ENCODE assay signal across 28 cellular contexts in the genomic region with DNA sequence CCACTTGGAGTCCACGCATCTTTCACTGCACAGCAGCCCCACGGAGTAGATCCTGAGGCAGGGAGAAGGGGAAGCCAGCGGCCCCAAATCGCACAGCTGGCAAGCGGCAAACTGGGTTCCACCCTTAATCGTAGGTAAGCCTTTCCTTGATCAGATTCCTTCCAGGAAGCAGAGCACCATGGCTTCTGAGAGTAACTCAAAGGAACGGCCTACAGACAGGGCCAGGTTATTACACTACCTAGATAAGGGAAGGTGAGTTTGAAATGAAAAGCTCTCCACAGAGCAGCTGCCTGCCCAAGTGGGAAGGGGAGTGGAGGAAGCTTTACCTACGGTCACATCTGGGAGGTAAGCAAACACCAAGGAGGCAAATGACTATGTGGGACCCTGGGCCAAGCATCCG.
"Had no signal": no experiment of that assay in that cellular context is flagged by ENCODE, and none has a peak within 500 bp of the region (broad histone marks: within the 10 kb centered on the region; RNA-seq: fewer than 3 reads in every experiment).

No MANE protein-coding gene starts in this region.

- H3K4me3 ChIP-seq: heart left ventricle, left ventricle myocardium inferior, lung, neural progenitor cell, ovary, skin epidermis, spleen, suprapubic skin, thoracic aorta, tibial artery, upper lobe of right lung had no signal

- H3K27ac Mint-ChIP-seq: neural progenitor cell; progenitor cell of endocrine pancreas; stimulated activated effector memory CD8-positive, alpha-beta T cell treated with anti-CD3 and anti-CD28 coated beads, Interleukin-12 subunit alpha, Interleukin-12 subunit beta, amount 100 ng/mL, for 72 hours; stimulated activated naive CD8-positive, alpha-beta T cell treated with anti-CD3 and anti-CD28 coated beads, Interleukin-15, amount 100 ng/mL, for 72 hours had no signal

- H3K9me3 ChIP-seq: heart left ventricle, left ventricle myocardium inferior, neutrophil, ovary, spleen, suprapubic skin, thoracic aorta, tibial artery, upper lobe of right lung had no signal

- H3K27ac ChIP-seq: heart left ventricle, left ventricle myocardium inferior, neural progenitor cell, neutrophil, ovary, skin epidermis, spleen, suprapubic skin, thoracic aorta, tibial artery, upper lobe of right lung had no signal

- DNase-seq: heart left ventricle; hypothalamus; immature natural killer cell; kidney; left ventricle myocardium inferior; midbrain; naive thymus-derived CD8-positive, alpha-beta T cell; occipital lobe; ovary; retina; spleen; stimulated activated CD4-positive, alpha-beta T cell treated with anti-CD3 and anti-CD28 coated beads, Interleukin-4, amount 100 ng/mL, for 24 hours; stimulated activated naive CD4-positive, alpha-beta T cell; stimulated activated naive CD8-positive, alpha-beta T cell treated with anti-CD3 and anti-CD28 coated beads, Interleukin-15, amount 100 ng/mL, for 72 hours; tibial artery; trophoblast cell; upper lobe of right lung had no signal

- ATAC-seq: heart left ventricle; naive thymus-derived CD8-positive, alpha-beta T cell; right cardiac atrium; sciatic nerve; stimulated activated effector memory CD8-positive, alpha-beta T cell treated with anti-CD3 and anti-CD28 coated beads, Interleukin-12 subunit alpha, Interleukin-12 subunit beta, amount 100 ng/mL, for 72 hours; stimulated activated naive CD8-positive, alpha-beta T cell treated with anti-CD3 and anti-CD28 coated beads, Interleukin-15, amount 100 ng/mL, for 72 hours; upper lobe of right lung had no signal

- H3K9me3 Mint-ChIP-seq: immature natural killer cell; naive thymus-derived CD8-positive, alpha-beta T cell; nephron; neural progenitor cell; stimulated activated effector memory CD8-positive, alpha-beta T cell treated with anti-CD3 and anti-CD28 coated beads, Interleukin-12 subunit alpha, Interleukin-12 subunit beta, amount 100 ng/mL, for 72 hours; stimulated activated naive CD8-positive, alpha-beta T cell treated with anti-CD3 and anti-CD28 coated beads, Interleukin-15, amount 100 ng/mL, for 72 hours had no signal

- H3K4me3 Mint-ChIP-seq: immature natural killer cell; naive thymus-derived CD8-positive, alpha-beta T cell; nephron; neural progenitor cell; stimulated activated effector memory CD8-positive, alpha-beta T cell treated with anti-CD3 and anti-CD28 coated beads, Interleukin-12 subunit alpha, Interleukin-12 subunit beta, amount 100 ng/mL, for 72 hours; stimulated activated naive CD8-positive, alpha-beta T cell treated with anti-CD3 and anti-CD28 coated beads, Interleukin-15, amount 100 ng/mL, for 72 hours had no signal

- H3K27me3 Mint-ChIP-seq: naive thymus-derived CD8-positive, alpha-beta T cell; progenitor cell of endocrine pancreas; stimulated activated naive CD8-positive, alpha-beta T cell treated with anti-CD3 and anti-CD28 coated beads, Interleukin-15, amount 100 ng/mL, for 72 hours had no signal

- H3K36me3 ChIP-seq: neural progenitor cell, ovary had no signal

- H3K4me1 Mint-ChIP-seq: neural progenitor cell had no signal

- H3K4me1 ChIP-seq: neural progenitor cell had no signal

- H3K27me3 ChIP-seq: heart left ventricle, neural progenitor cell, neutrophil, ovary, spleen, suprapubic skin, tibial artery, upper lobe of right lung had no signal

- H2AFZ ChIP-seq: neural progenitor cell had no signal

- H3K4me2 ChIP-seq: neural progenitor cell had no signal
